19 cellular contexts compared by ENCODE assay signal in genomic region chr18:7447629-7448028, GRCh38.
DNase-seq lines count a peak whose midpoint lies in the region; ATAC-seq and TF ChIP-seq lines count a peak whose summit lies in the region.
"Had no signal": no experiment of that assay in that cellular context is flagged by ENCODE, and none has a peak within 500 bp of the region (broad histone marks: within the 10 kb centered on the region; RNA-seq: fewer than 3 reads in every experiment).

No MANE protein-coding gene starts in this region.

- no peaks in the 10 kb centered on the region for H3K9me2 ChIP-seq in PC-3 (replicated peaks; ENCODE audit: low read length)

- intact Hi-C loops in PC-3 (cut with micrococcal nuclease) (no loop called here), left lung (cut with DNase I) (no loop called here), psoas muscle (cut with DNase I) (loop anchor here in 1 of 2 donors (10.0 kb wide), 1 partner anchor 173 kb away; no protein-coding TSS in a partner anchor)

- H3K9me3 ChIP-seq in PC-3 (ENCODE audit: low read length) (no peaks in the 10 kb centered on the region), left lung (no peaks in the 10 kb centered on the region), psoas muscle (no peaks in the 10 kb centered on the region)
- H3K9me3 ChIP-seq: BLaER1, MG63 had no signal

- H3K27ac ChIP-seq in PC-3 (ENCODE audit: low read length) (no peak overlapping the region), left lung (no peak overlapping the region), psoas muscle (no peak overlapping the region)
- H3K27ac ChIP-seq: BLaER1 had no signal

- H3K4me1 ChIP-seq in PC-3 (ENCODE audit: insufficient read depth, low read length) (no peaks in the 10 kb centered on the region), left lung (no peaks in the 10 kb centered on the region), psoas muscle (no peaks in the 10 kb centered on the region)
- H3K4me1 ChIP-seq: BLaER1 had no signal

- peaks cover 81% of the 10 kb centered on the region for H3K27me3 ChIP-seq in PC-3 (ENCODE audit: low read length)
- H3K27me3 ChIP-seq in left lung: no peaks in the 10 kb centered on the region
- no peaks in the 10 kb centered on the region for H3K27me3 ChIP-seq in psoas muscle (ENCODE audit: insufficient read depth in 3 of 3, low read length in 2 of 3)
- H3K27me3 ChIP-seq: BLaER1, MG63 had no signal

- POLR2A ChIA-PET in PC-3 (lab: Charles Lee; ENCODE audit: unreplicated experiment): no interaction called here

- H3K9ac ChIP-seq in PC-3 (ENCODE audit: low read length): no peak overlapping the region
- H3K9ac ChIP-seq: BLaER1 had no signal

- CTCF ChIA-PET in PC-3 (lab: Charles Lee): interaction anchor here (0.6 kb wide), 1 partner anchor 10 kb away, joined by 4 read pairs; no protein-coding TSS in a partner anchor

- ATAC-seq in PC-3 (no peak), left lung (peak; percentile 47), psoas muscle (no peak)
- ATAC-seq: Panc1, Right ventricle myocardium inferior had no signal

- no peaks in the 10 kb centered on the region for H3F3A ChIP-seq in PC-3 (ENCODE audit: low read length, unreplicated experiment)

- no peaks in the 10 kb centered on the region for H4K20me1 ChIP-seq in PC-3 (ENCODE audit: low read length)
- H4K20me1 ChIP-seq: BLaER1 had no signal

- H3K79me2 ChIP-seq in PC-3 (ENCODE audit: low read length): no peaks in the 10 kb centered on the region

- no peak overlapping the region for H3K4me2 ChIP-seq in PC-3 (ENCODE audit: low read length)
- H3K4me2 ChIP-seq: BLaER1 had no signal

- no peaks in the 10 kb centered on the region for H3K36me3 ChIP-seq in PC-3 (ENCODE audit: low read depth, low read length)
- H3K36me3 ChIP-seq in left lung: no peaks in the 10 kb centered on the region
- no peaks in the 10 kb centered on the region for H3K36me3 ChIP-seq in psoas muscle (ENCODE audit: insufficient read depth in 1 of 2, low read depth in 1 of 2)
- H3K36me3 ChIP-seq: BLaER1, MG63 had no signal

- DNase-seq in Daoy (ENCODE audit: low read depth): peak; percentile 9
- DNase-seq in PC-3: peak; percentile 24
- DNase-seq in epithelial cell of esophagus (ENCODE audit: low read depth): peak; percentile 63
- DNase-seq in left lung: no peak
- no peak for DNase-seq in activated naive CD4-positive, alpha-beta T cell (lab: John Stamatoyannopoulos, UW)
- no peak for DNase-seq in activated gamma-delta T cell (lab: John Stamatoyannopoulos, UW)
- no peak for DNase-seq in psoas muscle
- no peak for DNase-seq in NCI-H2081 treated with DMSO at 0.1 percent for 48 hours (lab: John Stamatoyannopoulos, UW)
- DNase-seq: CD8-positive, alpha-beta memory T cell; DND-41; H7; MG63; NCI-H1092; NCI-H146; NCI-H2081; NCI-H510A had no signal

- TF ChIP-seq CTCF in PC-3 (conservative IDR thresholded peaks at IDR 0.05; ENCODE audit: low read depth, low read length) (no peak), epithelial cell of esophagus (IDR thresholded peaks at IDR 0.05; ENCODE audit: insufficient read depth, low read depth, low read length, missing control alignments) (no peak), left lung (IDR thresholded peaks at IDR 0.05) (no peak), psoas muscle (IDR thresholded peaks at IDR 0.05) (no peak)

- BruUV-seq in PC-3 (replicated peaks; lab: Mats Ljungman, UMichigan): no TSS peak

- 42 to 67% (median 63%) methylated on average over 1 of the region's 1 CpG for WGBS in psoas muscle, 3 donors

- H3K4me3 ChIP-seq in PC-3 (ENCODE audit: low read length) (no peak overlapping the region), epithelial cell of esophagus (ENCODE audit: low read length) (no peak overlapping the region), left lung (no peak overlapping the region), psoas muscle (no peak overlapping the region)
- H3K4me3 ChIP-seq: BLaER1, MG63 had no signal

- no peak overlapping the region for H2AFZ ChIP-seq in PC-3 (ENCODE audit: low read length)

Comparison
In these comparisons a context has a peak if more than half of its experiments do, and no peak if none do; other contexts are left out.
1. DNase-seq: peak in Daoy (single experiment), PC-3 (single experiment) and epithelial cell of esophagus (single experiment); none in left lung (0 of 2), activated naive CD4-positive, alpha-beta T cell (0 of 4), activated gamma-delta T cell (single experiment), psoas muscle (0 of 2) and NCI-H2081 treated with DMSO at 0.1 percent for 48 hours (single experiment).